15 cellular contexts compared by ENCODE assay signal in genomic region chr16:29310852-29311314, GRCh38.
DNase-seq lines count a peak whose midpoint lies in the region; ATAC-seq and TF ChIP-seq lines count a peak whose summit lies in the region.
"Had no signal": no experiment of that assay in that cellular context is flagged by ENCODE, and none has a peak within 500 bp of the region (broad histone marks: within the 10 kb centered on the region; RNA-seq: fewer than 3 reads in every experiment).

No MANE protein-coding gene starts in this region.

- H3K27ac ChIP-seq in endodermal cell (ENCODE audit: low read depth, low read length) (no peak overlapping the region), subcutaneous abdominal adipose tissue (ENCODE audit: low read depth, low read length) (peak overlapping the region; percentile 69)

- no peaks in the 10 kb centered on the region for H3K27me3 Mint-ChIP-seq in endodermal cell (ENCODE audit: insufficient read depth)
- H3K27me3 Mint-ChIP-seq in activated T-helper 17 cell treated with anti-CD3 and anti-CD28 coated beads, Interleukin-2, amount 50 U/mL, for 72 hours = no peaks in the 10 kb centered on the region
- no peaks in the 10 kb centered on the region for H3K27me3 Mint-ChIP-seq in stimulated activated naive B cell treated with anti-CD40 and anti-IgM and Interleukin-4, amounts not matched to agents 10 μg/mL and 1 μg/mL and 100 μg/mL, for 72 hours
- no peaks in the 10 kb centered on the region for H3K27me3 Mint-ChIP-seq in activated CD8-positive, alpha-beta memory T cell treated with anti-CD3 and anti-CD28 coated beads, Interleukin-2, amount 10 ng/mL, durations not matched to agents 7 days and 5 days
- H3K27me3 Mint-ChIP-seq: naive thymus-derived CD4-positive, alpha-beta T cell; stimulated activated naive CD8-positive, alpha-beta T cell treated with anti-CD3 and anti-CD28 coated beads, Interleukin-15, Interleukin-2, amounts not matched to agents 100 ng/mL and 50 ng/mL, for 24 hours had no signal

- H3K4me3 ChIP-seq in endodermal cell (ENCODE audit: low read length) = no peak overlapping the region
- peak overlapping the region in 1 of 5 donors; percentile 10 for H3K4me3 ChIP-seq in subcutaneous abdominal adipose tissue (ENCODE audit: low read depth in 1 of 5, low read length in 5 of 5)

- CTCF ChIA-PET in activated CD8-positive, alpha-beta memory T cell treated with anti-CD3 and anti-CD28 coated beads, Interleukin-2, amount 10 ng/mL, durations not matched to agents 7 days and 5 days (lab: Charles Lee) = no interaction called here

- H3K4me3 Mint-ChIP-seq in endodermal cell = no peak overlapping the region
- no peak overlapping the region for H3K4me3 Mint-ChIP-seq in activated T-helper 17 cell treated with anti-CD3 and anti-CD28 coated beads, Interleukin-2, amount 50 U/mL, for 72 hours
- no peak overlapping the region for H3K4me3 Mint-ChIP-seq in stimulated activated naive B cell treated with anti-CD40 and anti-IgM and Interleukin-4, amounts not matched to agents 10 μg/mL and 1 μg/mL and 100 μg/mL, for 72 hours
- no peak overlapping the region for H3K4me3 Mint-ChIP-seq in activated CD8-positive, alpha-beta memory T cell treated with anti-CD3 and anti-CD28 coated beads, Interleukin-2, amount 10 ng/mL, durations not matched to agents 7 days and 5 days
- H3K4me3 Mint-ChIP-seq: naive thymus-derived CD4-positive, alpha-beta T cell; stimulated activated naive CD8-positive, alpha-beta T cell treated with anti-CD3 and anti-CD28 coated beads, Interleukin-15, Interleukin-2, amounts not matched to agents 100 ng/mL and 50 ng/mL, for 24 hours had no signal

- H3K4me1 ChIP-seq in endodermal cell (ENCODE audit: control insufficient read depth, insufficient read depth, low read length) (no peaks in the 10 kb centered on the region), subcutaneous abdominal adipose tissue (ENCODE audit: control insufficient read depth in 5 of 5, insufficient read depth in 5 of 5, low read length in 5 of 5) (peaks cover 9 to 23% (median 17%) of the 10 kb centered on the region in 5 donors)

- H3K36me3 ChIP-seq in endodermal cell (ENCODE audit: control insufficient read depth, insufficient read depth, low read length) (no peaks in the 10 kb centered on the region), subcutaneous abdominal adipose tissue (ENCODE audit: control insufficient read depth in 5 of 5, insufficient read depth in 5 of 5, low read length in 5 of 5) (no peaks in the 10 kb centered on the region)

- no peak for DNase-seq in endodermal cell
- peak; percentile 31 for DNase-seq in medulla oblongata (ENCODE audit: extremely low spot score)
- no peak for DNase-seq in stimulated activated naive B cell treated with anti-CD40 and anti-IgM and Interleukin-4, amounts not matched to agents 10 μg/mL and 1 μg/mL and 100 μg/mL, for 72 hours
- DNase-seq in activated CD8-positive, alpha-beta memory T cell treated with anti-CD3 and anti-CD28 coated beads, Interleukin-2, amount 10 ng/mL, durations not matched to agents 7 days and 5 days = no peak
- DNase-seq: effector CD4-positive, alpha-beta T cell; islet precursor cell; KBM-7; naive thymus-derived CD4-positive, alpha-beta T cell; NCI-H1436; NCI-H524 treated with DMSO at 0.1 percent for 48 hours had no signal

- TF ChIP-seq CTCF in LNCAP (IDR thresholded peaks at IDR 0.05) = peak; percentile 69
- peak; percentile 35 for TF ChIP-seq CTCF in endodermal cell (conservative IDR thresholded peaks at IDR 0.05)

- H3K9me3 Mint-ChIP-seq in endodermal cell = no peaks in the 10 kb centered on the region
- H3K9me3 Mint-ChIP-seq in activated T-helper 17 cell treated with anti-CD3 and anti-CD28 coated beads, Interleukin-2, amount 50 U/mL, for 72 hours = no peaks in the 10 kb centered on the region
- H3K9me3 Mint-ChIP-seq in stimulated activated naive B cell treated with anti-CD40 and anti-IgM and Interleukin-4, amounts not matched to agents 10 μg/mL and 1 μg/mL and 100 μg/mL, for 72 hours = no peaks in the 10 kb centered on the region
- no peaks in the 10 kb centered on the region for H3K9me3 Mint-ChIP-seq in activated CD8-positive, alpha-beta memory T cell treated with anti-CD3 and anti-CD28 coated beads, Interleukin-2, amount 10 ng/mL, durations not matched to agents 7 days and 5 days (ENCODE audit: low read depth)
- H3K9me3 Mint-ChIP-seq: naive thymus-derived CD4-positive, alpha-beta T cell; stimulated activated naive CD8-positive, alpha-beta T cell treated with anti-CD3 and anti-CD28 coated beads, Interleukin-15, Interleukin-2, amounts not matched to agents 100 ng/mL and 50 ng/mL, for 24 hours had no signal

- WGBS in endodermal cell (ENCODE audit: insufficient coverage in 1 of 2, insufficient read length in 1 of 2), 2 experiments = 89 to 90% methylated on average over 5 to 11 of the region's 11 CpGs

- H3K9ac ChIP-seq in endodermal cell (ENCODE audit: extremely low read depth, low read length, poor library complexity, severe bottlenecking) = no peak overlapping the region
- H3K9ac ChIP-seq in subcutaneous abdominal adipose tissue (ENCODE audit: low read length in 5 of 5) = peak overlapping the region in 2 of 5 donors; percentile 16 to 43

- no peak overlapping the region for H3K27ac Mint-ChIP-seq in endodermal cell
- H3K27ac Mint-ChIP-seq in activated T-helper 17 cell treated with anti-CD3 and anti-CD28 coated beads, Interleukin-2, amount 50 U/mL, for 72 hours = no peak overlapping the region
- H3K27ac Mint-ChIP-seq in stimulated activated naive B cell treated with anti-CD40 and anti-IgM and Interleukin-4, amounts not matched to agents 10 μg/mL and 1 μg/mL and 100 μg/mL, for 72 hours = no peak overlapping the region
- no peak overlapping the region for H3K27ac Mint-ChIP-seq in activated CD8-positive, alpha-beta memory T cell treated with anti-CD3 and anti-CD28 coated beads, Interleukin-2, amount 10 ng/mL, durations not matched to agents 7 days and 5 days
- H3K27ac Mint-ChIP-seq: naive thymus-derived CD4-positive, alpha-beta T cell; stimulated activated naive CD8-positive, alpha-beta T cell treated with anti-CD3 and anti-CD28 coated beads, Interleukin-15, Interleukin-2, amounts not matched to agents 100 ng/mL and 50 ng/mL, for 24 hours had no signal

- peaks cover 3% of the 10 kb centered on the region for H3K4me1 Mint-ChIP-seq in endodermal cell
- H3K4me1 Mint-ChIP-seq in activated T-helper 17 cell treated with anti-CD3 and anti-CD28 coated beads, Interleukin-2, amount 50 U/mL, for 72 hours = no peaks in the 10 kb centered on the region
- H3K4me1 Mint-ChIP-seq in stimulated activated naive B cell treated with anti-CD40 and anti-IgM and Interleukin-4, amounts not matched to agents 10 μg/mL and 1 μg/mL and 100 μg/mL, for 72 hours = peaks cover 14 to 24% of the 10 kb centered on the region in 2 donors
- H3K4me1 Mint-ChIP-seq in activated CD8-positive, alpha-beta memory T cell treated with anti-CD3 and anti-CD28 coated beads, Interleukin-2, amount 10 ng/mL, durations not matched to agents 7 days and 5 days = no peaks in the 10 kb centered on the region

- no peaks in the 10 kb centered on the region for H3K9me3 ChIP-seq in endodermal cell (ENCODE audit: control insufficient read depth, low read length)
- H3K9me3 ChIP-seq in subcutaneous abdominal adipose tissue (ENCODE audit: control insufficient read depth in 5 of 5, low read length in 5 of 5) = no peaks in the 10 kb centered on the region

- H3K27me3 ChIP-seq in endodermal cell (ENCODE audit: control insufficient read depth, insufficient read depth, low read length, poor library complexity, severe bottlenecking) = no peaks in the 10 kb centered on the region
- no peaks in the 10 kb centered on the region for H3K27me3 ChIP-seq in subcutaneous abdominal adipose tissue (ENCODE audit: control insufficient read depth in 5 of 5, insufficient read depth in 4 of 5, low read length in 5 of 5)

- no peaks in the 10 kb centered on the region for H3K36me3 Mint-ChIP-seq in endodermal cell (ENCODE audit: low read depth)
- H3K36me3 Mint-ChIP-seq in activated T-helper 17 cell treated with anti-CD3 and anti-CD28 coated beads, Interleukin-2, amount 50 U/mL, for 72 hours (ENCODE audit: low read depth) = no peaks in the 10 kb centered on the region
- H3K36me3 Mint-ChIP-seq in stimulated activated naive B cell treated with anti-CD40 and anti-IgM and Interleukin-4, amounts not matched to agents 10 μg/mL and 1 μg/mL and 100 μg/mL, for 72 hours = peaks cover 12 to 14% of the 10 kb centered on the region in 2 donors
- no peaks in the 10 kb centered on the region for H3K36me3 Mint-ChIP-seq in activated CD8-positive, alpha-beta memory T cell treated with anti-CD3 and anti-CD28 coated beads, Interleukin-2, amount 10 ng/mL, durations not matched to agents 7 days and 5 days

- ATAC-seq in activated T-helper 17 cell treated with anti-CD3 and anti-CD28 coated beads, Interleukin-2, amount 50 U/mL, for 72 hours (replicated peaks) = no peak
- ATAC-seq in stimulated activated naive B cell treated with anti-CD40 and anti-IgM and Interleukin-4, amounts not matched to agents 10 μg/mL and 1 μg/mL and 100 μg/mL, for 72 hours (replicated peaks) = no peak
- ATAC-seq in GM19328 (IDR thresholded peaks at IDR 0.05; ENCODE audit: unreplicated experiment) = no peak
- ATAC-seq in activated CD8-positive, alpha-beta memory T cell treated with anti-CD3 and anti-CD28 coated beads, Interleukin-2, amount 10 ng/mL, durations not matched to agents 7 days and 5 days = no peak
- ATAC-seq: naive thymus-derived CD4-positive, alpha-beta T cell had no signal
